In the genomic region with DNA sequence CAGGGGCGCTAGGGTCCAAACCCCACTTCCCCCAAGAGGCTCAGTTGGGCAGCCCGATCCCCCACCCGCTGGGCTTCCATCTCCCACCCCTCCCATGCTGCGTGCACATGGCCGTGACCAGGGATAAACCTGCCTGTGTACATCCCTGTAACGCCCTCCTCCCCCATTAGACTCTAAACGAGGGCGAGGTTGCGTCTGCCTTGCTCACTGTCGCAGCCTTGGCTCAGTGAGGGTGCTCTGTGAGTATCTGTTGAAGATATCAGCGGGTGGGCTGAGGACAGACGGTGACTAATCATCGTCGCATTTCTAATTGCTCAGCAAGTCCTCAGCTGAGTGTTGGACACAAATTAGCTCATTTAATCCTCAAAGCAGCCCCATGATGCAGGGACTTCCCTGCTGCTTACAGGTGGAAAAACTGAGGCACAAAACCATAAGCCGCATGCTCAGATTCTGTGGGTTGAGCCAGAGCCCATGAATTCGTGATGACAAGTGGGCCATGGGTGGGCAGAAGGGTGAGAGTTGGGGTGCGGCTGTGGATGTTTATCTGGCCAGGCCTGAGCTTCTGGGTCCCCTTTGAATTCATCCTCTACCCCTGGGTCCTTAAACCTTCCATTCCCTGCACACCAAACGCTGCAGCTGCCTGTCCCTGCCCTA, we compare ENCODE assay signal across 11 cellular contexts. TPM values are rescaled to one million over a fixed set of nuclear protein-coding genes. Genes with fewer than 3 reads are reported as not detected.
A peak's percentile ranks its signal among the peaks of the same experiment; 100 is the strongest.
DNase-seq lines count a peak whose midpoint lies in the region; ATAC-seq, FAIRE-seq and TF ChIP-seq lines count a peak whose summit lies in the region.
"Had no signal": no experiment of that assay in that cellular context is flagged by ENCODE, and none has a peak within 500 bp of the region (broad histone marks: within the 10 kb centered on the region; RNA-seq: fewer than 3 reads in every experiment).

No MANE protein-coding gene starts in this region.

- H3K27me3 Mint-ChIP-seq in activated CD4-positive, alpha-beta T cell treated with anti-CD3 and anti-CD28 coated beads for 36 hours, result no peaks in the 10 kb centered on the region
- peaks cover 13% of the 10 kb centered on the region for H3K27me3 Mint-ChIP-seq in T-helper 17 cell

- no peak for TF ChIP-seq POLR2A in GM12892 (IDR thresholded peaks at IDR 0.05; ENCODE audit: low read depth, low read length)

- no peaks in the 10 kb centered on the region for H3K36me3 Mint-ChIP-seq in activated CD4-positive, alpha-beta T cell treated with anti-CD3 and anti-CD28 coated beads for 36 hours (ENCODE audit: low read depth)
- no peaks in the 10 kb centered on the region for H3K36me3 Mint-ChIP-seq in T-helper 17 cell (ENCODE audit: low read depth)

- H3K4me1 Mint-ChIP-seq in activated CD4-positive, alpha-beta T cell treated with anti-CD3 and anti-CD28 coated beads for 36 hours, result peaks cover 5% of the 10 kb centered on the region
- peaks cover 2% of the 10 kb centered on the region for H3K4me1 Mint-ChIP-seq in T-helper 17 cell

- intact Hi-C loops in activated CD4-positive, alpha-beta T cell treated with anti-CD3 and anti-CD28 coated beads for 36 hours (cut with DNase I, micrococcal nuclease), result no loop called here

- H3K9me3 Mint-ChIP-seq in activated CD4-positive, alpha-beta T cell treated with anti-CD3 and anti-CD28 coated beads for 36 hours (ENCODE audit: low read depth), result no peaks in the 10 kb centered on the region
- H3K9me3 Mint-ChIP-seq: activated T-helper 1 cell treated with anti-CD3 and anti-CD28 coated beads, Interleukin-12 subunit alpha, Interleukin-12 subunit beta, Interleukin-2, Interleukin-4 antibody, amounts not matched to agents 30 ng/mL and 10 ng/mL and 1 ng/mL, durations not matched to agents 14 hours and 24 hours and 36 hours had no signal

- ATAC-seq in activated CD4-positive, alpha-beta T cell treated with anti-CD3 and anti-CD28 coated beads for 36 hours, result peak; percentile 71
- no peak for ATAC-seq in T-helper 17 cell
- no peak for ATAC-seq in HG02938 (IDR thresholded peaks at IDR 0.05; ENCODE audit: unreplicated experiment)
- ATAC-seq: Panc1 had no signal

- POLR2A ChIA-PET in activated CD4-positive, alpha-beta T cell treated with anti-CD3 and anti-CD28 coated beads for 36 hours (lab: Charles Lee), result no interaction called here

- H3K9me3 ChIP-seq in T-helper 17 cell (ENCODE audit: control insufficient read depth, low read length, poor library complexity, severe bottlenecking), result no peaks in the 10 kb centered on the region

- no peak overlapping the region for H3K4me3 ChIP-seq in fibroblast of villous mesenchyme (ENCODE audit: low read depth, low read length)

- no peak overlapping the region for H3K4me3 Mint-ChIP-seq in activated CD4-positive, alpha-beta T cell treated with anti-CD3 and anti-CD28 coated beads for 36 hours
- H3K4me3 Mint-ChIP-seq in T-helper 17 cell, result no peak overlapping the region
- H3K4me3 Mint-ChIP-seq: activated T-helper 1 cell treated with anti-CD3 and anti-CD28 coated beads, Interleukin-12 subunit alpha, Interleukin-12 subunit beta, Interleukin-2, Interleukin-4 antibody, amounts not matched to agents 30 ng/mL and 10 ng/mL and 1 ng/mL, durations not matched to agents 14 hours and 24 hours and 36 hours had no signal

- H3K27ac Mint-ChIP-seq in activated CD4-positive, alpha-beta T cell treated with anti-CD3 and anti-CD28 coated beads for 36 hours, result no peak overlapping the region
- H3K27ac Mint-ChIP-seq in T-helper 17 cell, result no peak overlapping the region
- H3K27ac Mint-ChIP-seq: activated T-helper 1 cell treated with anti-CD3 and anti-CD28 coated beads, Interleukin-12 subunit alpha, Interleukin-12 subunit beta, Interleukin-2, Interleukin-4 antibody, amounts not matched to agents 30 ng/mL and 10 ng/mL and 1 ng/mL, durations not matched to agents 14 hours and 24 hours and 36 hours had no signal

- DNase-seq in activated CD4-positive, alpha-beta T cell treated with anti-CD3 and anti-CD28 coated beads for 36 hours, result peak; percentile 52
- no peak for DNase-seq in activated CD4-positive, alpha-beta T cell treated with anti-CD3 and anti-CD28 coated beads for 4 hours
- DNase-seq in RCC 7860 (ENCODE audit: low spot score), result peak; percentile 28
- DNase-seq in fibroblast of villous mesenchyme (ENCODE audit: low read depth), result peak; percentile 53
- peak; percentile 27 to 37 for DNase-seq in stimulated activated CD8-positive, alpha-beta memory T cell treated with anti-CD3 and anti-CD28 coated beads, Interleukin-15, amount 100 ng/mL, for 48 hours (ENCODE audit: low read depth in 2 of 2)
- no peak for DNase-seq in GM12892 (ENCODE audit: insufficient read length)
- no peak for DNase-seq in T-helper 17 cell
- DNase-seq: MM.1S had no signal

- FAIRE-seq in RCC 7860 (lab: Jason Lieb, UNC), result no peak
- FAIRE-seq in GM12892 (lab: Jason Lieb, UNC), result no peak

- TF ChIP-seq CTCF in fibroblast of villous mesenchyme (IDR thresholded peaks at IDR 0.05; ENCODE audit: insufficient read depth, low read depth, low read length), result no peak

- CTCF ChIA-PET in activated CD4-positive, alpha-beta T cell treated with anti-CD3 and anti-CD28 coated beads for 36 hours (lab: Charles Lee), result interaction anchor here (0.7 kb wide), 1 partner anchor 9 kb away, joined by 3 read pairs; no protein-coding TSS in a partner anchor

RNA-seq across cellular contexts. Expression of a gene that starts 26.0 kb away (rescaled TPM):
- under 1 TPM in 1 of 2 experiments, not detected in 1; 0.05 TPM for total RNA-seq in activated CD4-positive, alpha-beta T cell treated with anti-CD3 and anti-CD28 coated beads for 36 hours
- total RNA-seq in fibroblast of villous mesenchyme, result 30.2 and 50.6 TPM in 2 replicates
- polyA plus RNA-seq in GM12892 (2012; ENCODE audit: missing spikeins), result 0.36 TPM
- total RNA-seq in T-helper 17 cell, result 1 to 10 TPM in 1 of 2 donors, not detected in 1; 1.5 TPM
- total RNA-seq: activated T-helper 1 cell treated with anti-CD3 and anti-CD28 coated beads, Interleukin-12 subunit alpha, Interleukin-12 subunit beta, Interleukin-2, Interleukin-4 antibody, amounts not matched to agents 30 ng/mL and 10 ng/mL and 1 ng/mL, durations not matched to agents 14 hours and 24 hours and 36 hours had no signal

Comparison
In these comparisons a context has a peak if more than half of its experiments do, and no peak if none do; other contexts are left out.
1. DNase-seq: peak in activated CD4-positive, alpha-beta T cell treated with anti-CD3 and anti-CD28 coated beads for 36 hours (single experiment), RCC 7860 (single experiment), fibroblast of villous mesenchyme (single experiment) and stimulated activated CD8-positive, alpha-beta memory T cell treated with anti-CD3 and anti-CD28 coated beads, Interleukin-15, amount 100 ng/mL, for 48 hours (2 of 2); none in activated CD4-positive, alpha-beta T cell treated with anti-CD3 and anti-CD28 coated beads for 4 hours (0 of 2), GM12892 (single experiment) and T-helper 17 cell (0 of 3).
2. RNA of a gene that starts 26.0 kb away (total RNA-seq): 30.2 to 50.6 TPM in fibroblast of villous mesenchyme; 1.5 TPM in T-helper 17 cell and 0.05 TPM in activated CD4-positive, alpha-beta T cell treated with anti-CD3 and anti-CD28 coated beads for 36 hours; every median in the first group is over 10 times any median in the second.